ENCODE assay signal across 13 cellular contexts in genomic region chr4:112510191-112510467, GRCh38. TPM values are rescaled to one million over a fixed set of nuclear protein-coding genes. Genes with fewer than 3 reads are reported as not detected.
DNase-seq lines count a peak whose midpoint lies in the region; TF ChIP-seq lines count a peak whose summit lies in the region.
"Had no signal": no experiment of that assay in that cellular context is flagged by ENCODE, and none has a peak within 500 bp of the region (broad histone marks: within the 10 kb centered on the region; RNA-seq: fewer than 3 reads in every experiment).

No MANE protein-coding gene starts in this region.

- H4K20me1 ChIP-seq in GM23248 (ENCODE audit: insufficient read depth) = no peaks in the 10 kb centered on the region

- peak overlapping the region; percentile 72 for H3K4me2 ChIP-seq in GM23248 (ENCODE audit: unreplicated experiment)
- H3K4me2 ChIP-seq in neuronal stem cell (ENCODE audit: insufficient read depth, low read length, poor library complexity, severe bottlenecking) = peak overlapping the region; percentile 93

- WGBS in GM23248 (ENCODE audit: low coverage in 1 of 2, low lambda C conversion rate in 2 of 2, missing lambda C conversion rate in 2 of 2), 2 experiments = 2% methylated on average over 4 to 7 of the region's 7 CpGs
- WGBS in neuronal stem cell (ENCODE audit: extremely low coverage in 2 of 2, insufficient read length in 2 of 2, insufficient replicate concordance in 1 of 2), 2 donors = no CpG with 5 or more reads among the region's 7 CpGs
- 3% methylated on average over 6 to 7 of the region's 7 CpGs for WGBS in transverse colon (ENCODE audit: low coverage in 1 of 2), 2 donors

- H3K9ac ChIP-seq in GM23248 (no peak overlapping the region), neuronal stem cell (ENCODE audit: low read depth, low read length, poor library complexity) (no peak overlapping the region)

- H3F3A ChIP-seq in GM23248 (ENCODE audit: insufficient read depth) = no peaks in the 10 kb centered on the region

- no peak overlapping the region for H3K27ac ChIP-seq in CD4-positive, alpha-beta memory T cell (ENCODE audit: low read depth, low read length)
- no peak overlapping the region for H3K27ac ChIP-seq in GM23248
- no peak overlapping the region for H3K27ac ChIP-seq in neuronal stem cell (replicated peaks; ENCODE audit: low read length)
- H3K27ac ChIP-seq in transverse colon = no peak overlapping the region

- no TSS peak for BruUV-seq in MCF 10A (replicated peaks; lab: Mats Ljungman, UMichigan)

- H3K27ac Mint-ChIP-seq in CD4-positive, alpha-beta memory T cell = peak overlapping the region in 1 of 7 donors; percentile 63
- no peak overlapping the region for H3K27ac Mint-ChIP-seq in MCF 10A (ENCODE audit: low read depth, unreplicated experiment)

- no peak overlapping the region for H2BK15ac ChIP-seq in neuronal stem cell (ENCODE audit: low read length)

- H3K4me1 Mint-ChIP-seq in CD4-positive, alpha-beta memory T cell = peaks cover 22 to 60% (median 33%) of the 10 kb centered on the region in 4 donors
- peaks cover 14% of the 10 kb centered on the region for H3K4me1 Mint-ChIP-seq in MCF 10A (ENCODE audit: insufficient read depth, unreplicated experiment)

- TF ChIP-seq POLR2A in transverse colon (IDR thresholded peaks at IDR 0.05) = no peak

- no peaks in the 10 kb centered on the region for H3K79me1 ChIP-seq in neuronal stem cell (ENCODE audit: low read depth, low read length)

- no peaks in the 10 kb centered on the region for H3K36me3 ChIP-seq in CD4-positive, alpha-beta memory T cell (ENCODE audit: insufficient read depth, low read length)
- H3K36me3 ChIP-seq in GM23248 (ENCODE audit: low read depth) (no peaks in the 10 kb centered on the region), neuronal stem cell (replicated peaks in 1 of 2; ENCODE audit: control insufficient read depth in 2 of 2, insufficient read depth in 2 of 2, low read length in 2 of 2) (no peaks in the 10 kb centered on the region), transverse colon (no peaks in the 10 kb centered on the region)

- in situ Hi-C loops in GM23248 (cut with MboI) (no loop called here), transverse colon (cut with MboI; ENCODE audit: low pct_ligation_motif_present in 1 of 4, low pct_unique_long_range_greater_than_20kb in 1 of 4, low sequenced_read_pairs in 3 of 4) (no loop called here)

- no peaks in the 10 kb centered on the region for H3K79me2 ChIP-seq in GM23248 (ENCODE audit: insufficient read depth)

- H3K23ac ChIP-seq in neuronal stem cell (ENCODE audit: low read depth, low read length, poor library complexity) = no peak overlapping the region

- intact Hi-C loops in CD4-positive, alpha-beta memory T cell (cut with micrococcal nuclease) = no loop called here
- intact Hi-C loops in MCF 10A (cut with micrococcal nuclease) = no loop called here
- intact Hi-C loops in transverse colon (cut with DNase I; ENCODE audit: low total_unique reads) = no loop called here

- H2AK5ac ChIP-seq in neuronal stem cell (ENCODE audit: low read depth, low read length) = no peak overlapping the region

- peak overlapping the region; percentile 57 to 83 (median 64) for H3K4me3 Mint-ChIP-seq in CD4-positive, alpha-beta memory T cell
- H3K4me3 Mint-ChIP-seq in MCF 10A (ENCODE audit: unreplicated experiment) = peak overlapping the region; percentile 67

- peaks cover 0 to 3% of the 10 kb centered on the region in 2 donors for H3K36me3 Mint-ChIP-seq in CD4-positive, alpha-beta memory T cell
- H3K36me3 Mint-ChIP-seq in MCF 10A (ENCODE audit: insufficient read depth, unreplicated experiment) = no peaks in the 10 kb centered on the region

- H3K9me3 ChIP-seq in CD4-positive, alpha-beta memory T cell (ENCODE audit: control insufficient read depth in 1 of 2, low read length in 2 of 2) = no peaks in the 10 kb centered on the region
- no peaks in the 10 kb centered on the region for H3K9me3 ChIP-seq in GM23248 (ENCODE audit: low read depth)
- H3K9me3 ChIP-seq in neuronal stem cell (replicated peaks in 1 of 2; ENCODE audit: control insufficient read depth in 2 of 2, insufficient read depth in 1 of 2, low read depth in 1 of 2, low read length in 2 of 2) = peaks cover 0 to 9% of the 10 kb centered on the region in 2 donors
- no peaks in the 10 kb centered on the region for H3K9me3 ChIP-seq in transverse colon

- no peak for TF ChIP-seq EP300 in transverse colon (IDR thresholded peaks at IDR 0.05; ENCODE audit: low read depth)

- peaks cover 66% of the 10 kb centered on the region for H3K27me3 ChIP-seq in CD4-positive, alpha-beta memory T cell (ENCODE audit: insufficient read depth, low read length)
- H3K27me3 ChIP-seq in GM23248 (replicated peaks; ENCODE audit: insufficient read depth) (peaks cover 82% of the 10 kb centered on the region), neuronal stem cell (ENCODE audit: control insufficient read depth in 3 of 3, insufficient read depth in 3 of 3, low read depth in 1 of 3, low read length in 3 of 3) (peaks cover 22 to 94% (median 63%) of the 10 kb centered on the region in 3 experiments), transverse colon (peaks cover 100% of the 10 kb centered on the region)

- POLR2A ChIA-PET in CD4-positive, alpha-beta memory T cell (lab: Charles Lee; ENCODE audit: partially characterized antibody) = interaction anchor here (0.7 kb wide), 1 partner anchor 10 kb away, joined by 4 read pairs; no protein-coding TSS in a partner anchor
- POLR2A ChIA-PET in MCF 10A (lab: Yijun Ruan, JAX) = no interaction called here

- no peak overlapping the region for H3K14ac ChIP-seq in neuronal stem cell (ENCODE audit: low read length)

- TF ChIP-seq CTCF in MCF 10A (IDR thresholded peaks at IDR 0.05; ENCODE audit: unreplicated experiment) (no peak), transverse colon (IDR thresholded peaks at IDR 0.05) (no peak)

- H3K27me3 Mint-ChIP-seq in CD4-positive, alpha-beta memory T cell = peaks cover 71 to 73% of the 10 kb centered on the region in 2 donors
- H3K27me3 Mint-ChIP-seq in MCF 10A (ENCODE audit: insufficient read depth, unreplicated experiment) = peaks cover 62% of the 10 kb centered on the region

- no peak overlapping the region for H2BK5ac ChIP-seq in neuronal stem cell (ENCODE audit: low read length)

- H2AFZ ChIP-seq in GM23248 (no peak overlapping the region), neuronal stem cell (ENCODE audit: low read length) (no peak overlapping the region)

- H3K4me3 ChIP-seq in CD4-positive, alpha-beta memory T cell (ENCODE audit: low read length in 2 of 2) = no peak overlapping the region
- peak overlapping the region; percentile 52 for H3K4me3 ChIP-seq in GM23248
- H3K4me3 ChIP-seq in neuronal stem cell (ENCODE audit: low read length in 2 of 2) = no peak overlapping the region
- peak overlapping the region in 1 of 4 donors; percentile 26 for H3K4me3 ChIP-seq in transverse colon

- H3K18ac ChIP-seq in neuronal stem cell (ENCODE audit: low read length) = no peak overlapping the region

- H3K4me1 ChIP-seq in CD4-positive, alpha-beta memory T cell (ENCODE audit: insufficient read depth, low read length) = peaks cover 49% of the 10 kb centered on the region
- H3K4me1 ChIP-seq in GM23248 (ENCODE audit: insufficient read depth) = peaks cover 8% of the 10 kb centered on the region; the same call in 1 of the 2 replicates
- H3K4me1 ChIP-seq in neuronal stem cell (ENCODE audit: control insufficient read depth in 2 of 2, insufficient read depth in 1 of 2, low read depth in 1 of 2, low read length in 2 of 2) = peaks cover 28 to 30% of the 10 kb centered on the region in 2 donors
- peaks cover 18 to 34% (median 33%) of the 10 kb centered on the region in 4 donors for H3K4me1 ChIP-seq in transverse colon

- CTCF ChIA-PET in CD4-positive, alpha-beta memory T cell (lab: Charles Lee; ENCODE audit: partially characterized antibody) = interaction anchor here (1.3 to 1.4 kb wide), 2 partner anchors 12 to 14 kb away, joined by 5 to 8 read pairs; no protein-coding TSS in a partner anchor
- CTCF ChIA-PET in MCF 10A (lab: Yijun Ruan, JAX) = interaction anchor here (0.7 to 1.6 kb wide), 2 partner anchors 14 to 20 kb away, joined by 3 to 5 read pairs; no protein-coding TSS in a partner anchor

- peaks cover 0 to 21% (median 10%) of the 10 kb centered on the region in 8 donors for H3K9me3 Mint-ChIP-seq in CD4-positive, alpha-beta memory T cell
- no peaks in the 10 kb centered on the region for H3K9me3 Mint-ChIP-seq in MCF 10A (ENCODE audit: unreplicated experiment)

- H3K4ac ChIP-seq in neuronal stem cell (ENCODE audit: low read length) = no peak overlapping the region

- no peak overlapping the region for H4K91ac ChIP-seq in neuronal stem cell (ENCODE audit: low read depth, low read length, poor library complexity)

- DNase-seq in CD4-positive, alpha-beta memory T cell = no peak
- no peak for DNase-seq in GM23248
- no peak for DNase-seq in MCF 10A (ENCODE audit: unreplicated experiment)
- DNase-seq in neuronal stem cell (ENCODE audit: low spot score) = no peak
- no peak for DNase-seq in activated gamma-delta T cell (lab: John Stamatoyannopoulos, UW)
- no peak for DNase-seq in NCI-H1105 treated with DMSO at 0.1 percent for 48 hours (lab: John Stamatoyannopoulos, UW)
- DNase-seq in RPMI8226 = no peak
- DNase-seq in transverse colon = no peak
- DNase-seq: activated effector memory CD4-positive, alpha-beta T cell treated with Interleukin-2 at 50 U/mL for 16 hours; erythroblast; NCI-H510A; stimulated activated CD4-positive, alpha-beta T cell treated with anti-CD3 and anti-CD28 coated beads, Interleukin-2, amount 100 ng/mL, for 48 hours had no signal

- no peak overlapping the region for H2BK12ac ChIP-seq in neuronal stem cell (ENCODE audit: low read length)

- H2BK120ac ChIP-seq in neuronal stem cell (ENCODE audit: low read depth, low read length) = no peak overlapping the region

- H4K8ac ChIP-seq in neuronal stem cell (ENCODE audit: low read depth, low read length) = no peak overlapping the region

- H3K9me2 ChIP-seq in GM23248 (ENCODE audit: insufficient read depth) = no peaks in the 10 kb centered on the region

RNA-seq across cellular contexts. Expression of gene NEUROG2, which starts 5.9 kb away (rescaled TPM):
- total RNA-seq in CD4-positive, alpha-beta memory T cell = not detected
- not detected for polyA plus RNA-seq in CD4-positive, alpha-beta memory T cell
- not detected in 2 replicates for total RNA-seq in GM23248 (2014; rRNA removed; shearing (Covaris generic))
- polyA plus RNA-seq in GM23248 (2016; fragmentation: Nextera tagmentation; extraction: Ambion mirVana) = not detected in 2 replicates
- total RNA-seq in MCF 10A (2022) (not detected in 2 replicates), transverse colon (not detected)
- 0.68 TPM for polyA plus RNA-seq in neuronal stem cell (2013, experiment 1 of 2)
- 0.66 TPM for polyA plus RNA-seq in neuronal stem cell (2013, experiment 2 of 2)
- total RNA-seq: liver had no signal
- polyA plus RNA-seq: liver had no signal
